Comparison of ENCODE assay signal across 22 cellular contexts in genomic region chr7:10824154-10824553, GRCh38.
"Had no signal": no experiment of that assay in that cellular context is flagged by ENCODE, and none has a peak within 500 bp of the region (broad histone marks: within the 10 kb centered on the region; RNA-seq: fewer than 3 reads in every experiment).

No MANE protein-coding gene starts in this region.

- DNase-seq: dorsolateral prefrontal cortex; effector CD8-positive, alpha-beta T cell; heart left ventricle; hippocampal formation; left colon; left ventricle myocardium superior; mesenchymal stem cell; midbrain; occipital lobe; pancreas; right cardiac atrium; small intestine; stimulated activated CD4-positive, alpha-beta T cell treated with anti-CD3 and anti-CD28 coated beads, Interleukin-12 subunit alpha, Interleukin-12 subunit beta, amount 100 ng/mL, for 4 hours; stimulated activated naive CD4-positive, alpha-beta T cell; stomach; substantia nigra; transverse colon had no signal

- H3K36me3 Mint-ChIP-seq: natural killer cell treated with Interleukin-12 subunit alpha and Interleukin-12 subunit beta and Interleukin-15 and Interleukin-18, amount 100 ng/mL, for 72 hours had no signal

- H3K27me3 ChIP-seq: heart left ventricle, pancreas, stomach, transverse colon had no signal

- H3K27ac ChIP-seq: dorsolateral prefrontal cortex, heart left ventricle, pancreas, stomach, thoracic aorta, transverse colon had no signal

- H3K36me3 ChIP-seq: heart left ventricle, pancreas, stomach, thoracic aorta, transverse colon had no signal

- H3K27me3 Mint-ChIP-seq: natural killer cell treated with Interleukin-12 subunit alpha and Interleukin-12 subunit beta and Interleukin-15 and Interleukin-18, amount 100 ng/mL, for 72 hours; progenitor cell of endocrine pancreas had no signal

- H3K9me3 Mint-ChIP-seq: natural killer cell treated with Interleukin-12 subunit alpha and Interleukin-12 subunit beta and Interleukin-15 and Interleukin-18, amount 100 ng/mL, for 72 hours had no signal

- H3K4me1 ChIP-seq: heart left ventricle, pancreas, stomach, transverse colon had no signal

- ATAC-seq: esophagus mucosa; heart left ventricle; left colon; left ventricle myocardium superior; natural killer cell treated with Interleukin-12 subunit alpha and Interleukin-12 subunit beta and Interleukin-15 and Interleukin-18, amount 100 ng/mL, for 72 hours; pancreas; right cardiac atrium had no signal

- H3K4me3 ChIP-seq: dorsolateral prefrontal cortex, heart left ventricle, lung, pancreas, stomach, thoracic aorta, transverse colon had no signal

- H3K9me3 ChIP-seq: heart left ventricle, pancreas, stomach, thoracic aorta, transverse colon had no signal

- H3K27ac Mint-ChIP-seq: natural killer cell treated with Interleukin-12 subunit alpha and Interleukin-12 subunit beta and Interleukin-15 and Interleukin-18, amount 100 ng/mL, for 72 hours; progenitor cell of endocrine pancreas had no signal

- H3K4me3 Mint-ChIP-seq: natural killer cell treated with Interleukin-12 subunit alpha and Interleukin-12 subunit beta and Interleukin-15 and Interleukin-18, amount 100 ng/mL, for 72 hours had no signal
